ENCODE assay signal across 8 cellular contexts in genomic region chrX:54808605-54809483, GRCh38. TPM values are rescaled to one million over a fixed set of nuclear protein-coding genes. Genes with fewer than 3 reads are reported as not detected.
A peak's percentile ranks its signal among the peaks of the same experiment; 100 is the strongest.
DNase-seq lines count a peak whose midpoint lies in the region; ATAC-seq and TF ChIP-seq lines count a peak whose summit lies in the region.

No MANE protein-coding gene starts in this region.

- peak overlapping the region; percentile 90 for H2AFZ ChIP-seq in PC-9

- BruUV-seq in PC-9 (replicated peaks; lab: Mats Ljungman, UMichigan), result TSS peak; percentile 65

- H3K36me3 ChIP-seq in PC-9 (ENCODE audit: low read depth) (no peaks in the 10 kb centered on the region), mucosa of stomach (ENCODE audit: control insufficient read depth, insufficient read depth, low read length) (no peaks in the 10 kb centered on the region)

- H3K27me3 ChIP-seq in PC-9 (ENCODE audit: insufficient read depth, low read depth), result peaks cover 9% of the 10 kb centered on the region; the same call in 1 of the 2 replicates
- peaks cover 6% of the 10 kb centered on the region for H3K27me3 ChIP-seq in mucosa of stomach (ENCODE audit: control insufficient read depth, insufficient read depth, low read length)

- H3K27ac ChIP-seq in PC-9, result no peak overlapping the region

- H3K4me1 ChIP-seq in PC-9 (replicated peaks; ENCODE audit: insufficient read depth), result peaks cover 8% of the 10 kb centered on the region; the same call in 1 of the 2 replicates
- H3K4me1 ChIP-seq in mucosa of stomach (ENCODE audit: control insufficient read depth, insufficient read depth, low read length), result peaks cover 20% of the 10 kb centered on the region

- intact Hi-C loops in PC-9 (cut with micrococcal nuclease; ENCODE audit: unreplicated experiment), result loop anchor here (1.0 to 5.0 kb wide), 2 partner anchors 170 to 193 kb away; partner anchors contain the start of gene APEX2

- H3K9me2 ChIP-seq in PC-9 (ENCODE audit: insufficient read depth), result no peaks in the 10 kb centered on the region

- H3F3A ChIP-seq in PC-9 (ENCODE audit: insufficient read depth, low read depth), result no peaks in the 10 kb centered on the region

- peak overlapping the region; percentile 91 for H3K4me2 ChIP-seq in PC-9

- no peaks in the 10 kb centered on the region for H4K20me1 ChIP-seq in PC-9 (ENCODE audit: insufficient read depth)

- CTCF ChIA-PET in PC-9 (lab: Charles Lee), result interaction anchor here (0.6 to 1.5 kb wide), 2 partner anchors 169 to 279 kb away, joined by 3 read pairs; no protein-coding TSS in a partner anchor

- H3K4me3 ChIP-seq in PC-9 (peak overlapping the region; percentile 86), mucosa of stomach (ENCODE audit: low read length) (peak overlapping the region; percentile 62)

- peak; percentile 82 for ATAC-seq in GM21723 (IDR thresholded peaks at IDR 0.05; ENCODE audit: unreplicated experiment)
- peak; percentile 92 for ATAC-seq in esophagus mucosa

- TF ChIP-seq CTCF in PC-9 (conservative IDR thresholded peaks at IDR 0.05), result no peak

- peak; percentile 95 for DNase-seq in DMS114 treated with DMSO at 0.1 percent for 48 hours (lab: John Stamatoyannopoulos, UW; ENCODE audit: unreplicated experiment)
- peak; percentile 98 for DNase-seq in KBM-7
- peak; percentile 84 to 97 for DNase-seq in PC-9
- peak; percentile 88 to 90 for DNase-seq in activated T-cell treated with anti-CD3 and anti-CD28 coated beads, Interleukin-2, amount 50 U/mL, for 48 hours
- peak; percentile 88 for DNase-seq in stimulated activated CD8-positive, alpha-beta memory T cell treated with anti-CD3 and anti-CD28 coated beads, Interleukin-4, amount 100 ng/mL, for 48 hours

- in situ Hi-C loops in KBM-7 (cut with MboI; ENCODE audit: low pct_unique_long_range_greater_than_20kb, low sequenced_read_pairs), result no loop called here

- peaks cover 17% of the 10 kb centered on the region for H3K79me2 ChIP-seq in PC-9 (ENCODE audit: low read depth)

- no peaks in the 10 kb centered on the region for H3K9me3 ChIP-seq in PC-9 (ENCODE audit: insufficient read depth, low read depth)
- no peaks in the 10 kb centered on the region for H3K9me3 ChIP-seq in mucosa of stomach (ENCODE audit: control insufficient read depth, low read length)

- POLR2A ChIA-PET in PC-9 (lab: Charles Lee; ENCODE audit: unreplicated experiment), result interaction anchor here (0.5 to 1.0 kb wide), 5 partner anchors 169 to 1125 kb away, joined by 3 to 15 read pairs (median 4); partner anchors contain the start of gene FAM120C

- peak overlapping the region; percentile 76 for H3K9ac ChIP-seq in mucosa of stomach (ENCODE audit: low read length)

RNA-seq across cellular contexts. Expression of gene MAGED2, which starts 1.3 kb away (rescaled TPM):
- total RNA-seq in PC-9 (2021) (108 and 137 TPM in 2 replicates), esophagus mucosa (52.4 TPM)

RNA-seq across cellular contexts. Expression of gene ITIH6, which starts 10.8 kb away (rescaled TPM):
- total RNA-seq in PC-9 (2021) (not detected in 2 replicates), esophagus mucosa (not detected)
